In genomic region chr11:69504127-69504526, GRCh38 we compare ENCODE assay signal across 35 cellular contexts. TPM values are rescaled to one million over a fixed set of nuclear protein-coding genes. Genes with fewer than 3 reads are reported as not detected.
"Had no signal": no experiment of that assay in that cellular context is flagged by ENCODE, and none has a peak within 500 bp of the region (broad histone marks: within the 10 kb centered on the region; RNA-seq: fewer than 3 reads in every experiment).

No MANE protein-coding gene starts in this region.

- H3K4me1 ChIP-seq: adrenal gland, body of pancreas, foreskin keratinocyte had no signal

- ATAC-seq: activated CD4-positive, CD25-positive, alpha-beta regulatory T cell treated with anti-CD3 and anti-CD28 coated beads, Interleukin-2, amount 50 U/mL, for 24 hours; activated CD8-positive, alpha-beta T cell treated with anti-CD3 and anti-CD28 coated beads for 36 hours; activated naive CD8-positive, alpha-beta T cell treated with anti-CD3 and anti-CD28 coated beads, Interleukin-2, amount 50 U/mL, for 24 hours; activated T-cell treated with anti-CD3 and anti-CD28 coated beads, Interleukin-2, amount 50 U/mL, for 4 hours; activated T-helper 17 cell treated with anti-CD3 and anti-CD28 coated beads, Interleukin-2, amount 50 U/mL, for 72 hours; body of pancreas; esophagus mucosa; foreskin keratinocyte; gastroesophageal sphincter; T-helper 17 cell had no signal

- H3K4me1 Mint-ChIP-seq: activated B cell treated with CpG ODN at 0.5 μM for 24 hours; activated T-helper 17 cell treated with anti-CD3 and anti-CD28 coated beads, Interleukin-2, amount 50 U/mL, for 72 hours had no signal

- FAIRE-seq: colon had no signal

- H3K36me3 Mint-ChIP-seq: activated naive CD4-positive, alpha-beta T cell treated with anti-CD3 and anti-CD28 coated beads, Interleukin-2, amount 50 U/mL, for 24 hours; activated naive CD8-positive, alpha-beta T cell treated with anti-CD3 and anti-CD28 coated beads for 36 hours had no signal

- H3K27me3 Mint-ChIP-seq: activated naive CD4-positive, alpha-beta T cell treated with anti-CD3 and anti-CD28 coated beads, Interleukin-2, amount 50 U/mL, for 24 hours had no signal

- H3K9me3 Mint-ChIP-seq: activated naive CD8-positive, alpha-beta T cell treated with anti-CD3 and anti-CD28 coated beads, Interleukin-2, amount 50 U/mL, for 24 hours; activated T-cell treated with anti-CD3 and anti-CD28 coated beads, Interleukin-2, amount 50 U/mL, for 4 hours; activated T-helper 17 cell treated with anti-CD3 and anti-CD28 coated beads, Interleukin-2, amount 50 U/mL, for 72 hours; T-helper 2 cell treated with Interferon-gamma antibody and Interleukin-4, amounts not matched to agents 5 μg/mL and 100 μg/mL, for 36 hours had no signal

- H3K4me3 Mint-ChIP-seq: activated B cell treated with CpG ODN at 0.5 μM for 24 hours; activated CD8-positive, alpha-beta T cell treated with anti-CD3 and anti-CD28 coated beads for 36 hours; activated naive CD4-positive, alpha-beta T cell treated with anti-CD3 and anti-CD28 coated beads for 36 hours; activated naive CD4-positive, alpha-beta T cell treated with anti-CD3 and anti-CD28 coated beads, Interleukin-2, amount 50 U/mL, for 24 hours; activated naive CD8-positive, alpha-beta T cell treated with anti-CD3 and anti-CD28 coated beads for 36 hours; activated naive CD8-positive, alpha-beta T cell treated with anti-CD3 and anti-CD28 coated beads, Interleukin-2, amount 50 U/mL, for 24 hours; activated T-cell treated with anti-CD3 and anti-CD28 coated beads, Interleukin-2, amount 50 U/mL, for 4 hours; activated T-helper 17 cell treated with anti-CD3 and anti-CD28 coated beads, Interleukin-2, amount 50 U/mL, for 72 hours; T-helper 17 cell; T-helper 2 cell treated with Interferon-gamma antibody and Interleukin-4, amounts not matched to agents 5 μg/mL and 100 μg/mL, for 36 hours had no signal

- H3K27me3 ChIP-seq: adrenal gland, body of pancreas, gastroesophageal sphincter had no signal

- H3K27ac Mint-ChIP-seq: activated B cell treated with CpG ODN at 0.5 μM for 24 hours; activated CD8-positive, alpha-beta T cell treated with anti-CD3 and anti-CD28 coated beads for 36 hours; activated naive CD4-positive, alpha-beta T cell treated with anti-CD3 and anti-CD28 coated beads for 36 hours; activated naive CD4-positive, alpha-beta T cell treated with anti-CD3 and anti-CD28 coated beads, Interleukin-2, amount 50 U/mL, for 24 hours; activated naive CD8-positive, alpha-beta T cell treated with anti-CD3 and anti-CD28 coated beads for 36 hours; activated naive CD8-positive, alpha-beta T cell treated with anti-CD3 and anti-CD28 coated beads, Interleukin-2, amount 50 U/mL, for 24 hours; activated T-helper 17 cell treated with anti-CD3 and anti-CD28 coated beads, Interleukin-2, amount 50 U/mL, for 72 hours; T-helper 17 cell; T-helper 2 cell treated with Interferon-gamma antibody and Interleukin-4, amounts not matched to agents 5 μg/mL and 100 μg/mL, for 36 hours had no signal

- DNase-seq: activated B cell treated with CpG ODN at 0.5 μM for 24 hours; activated CD4-positive, alpha-beta T cell treated with anti-CD3 and anti-CD28 coated beads for 48 hours; activated CD4-positive, alpha-beta T cell treated with anti-CD3 and anti-CD28 coated beads, Interleukin-2, amount 50 U/mL, for 1 hour; activated CD4-positive, alpha-beta T cell treated with anti-CD3 and anti-CD28 coated beads, Interleukin-2, amount 50 U/mL, for 48 hours; activated CD8-positive, alpha-beta memory T cell treated with anti-CD3 and anti-CD28 coated beads for 24 hours; activated CD8-positive, alpha-beta T cell treated with anti-CD3 and anti-CD28 coated beads for 36 hours; activated effector memory CD4-positive, alpha-beta T cell treated with Interleukin-2 at 50 U/mL for 16 hours; activated naive CD4-positive, alpha-beta T cell treated with anti-CD3 and anti-CD28 coated beads for 36 hours; activated naive CD8-positive, alpha-beta T cell treated with anti-CD3 and anti-CD28 coated beads for 36 hours; activated naive CD8-positive, alpha-beta T cell treated with anti-CD3 and anti-CD28 coated beads, Interleukin-2, amount 50 U/mL, for 24 hours; activated T-cell treated with anti-CD3 and anti-CD28 coated beads, Interleukin-2, amount 50 U/mL, for 4 hours; adrenal gland; amygdala; body of pancreas; central memory CD4-positive, alpha-beta T cell; cortex of kidney; dermis blood vessel endothelial cell; effector CD4-positive, alpha-beta T cell; foreskin keratinocyte; SW 1271; T-helper 1 cell; T-helper 17 cell; T1000; WERI-Rb-1 had no signal

- H3K4me3 ChIP-seq: adrenal gland, body of pancreas, gastroesophageal sphincter had no signal

- H3K27ac ChIP-seq: adrenal gland, body of pancreas, foreskin keratinocyte, gastroesophageal sphincter, WERI-Rb-1 had no signal

- H3K36me3 ChIP-seq: adrenal gland, gastroesophageal sphincter, WERI-Rb-1 had no signal

- H3K9me3 ChIP-seq: adrenal gland, body of pancreas, gastroesophageal sphincter had no signal

RNA-seq across cellular contexts. Expression of gene LINC01488, which starts 22.7 kb away (rescaled TPM):
- total RNA-seq: activated B cell treated with CpG ODN at 0.5 μM for 24 hours; activated CD8-positive, alpha-beta T cell treated with anti-CD3 and anti-CD28 coated beads for 36 hours; activated naive CD4-positive, alpha-beta T cell treated with anti-CD3 and anti-CD28 coated beads for 36 hours; activated naive CD8-positive, alpha-beta T cell treated with anti-CD3 and anti-CD28 coated beads for 36 hours; activated T-cell treated with anti-CD3 and anti-CD28 coated beads, Interleukin-2, amount 50 U/mL, for 4 hours; activated T-helper 17 cell treated with anti-CD3 and anti-CD28 coated beads, Interleukin-2, amount 50 U/mL, for 72 hours; adrenal gland; aorta; body of pancreas; cerebellum; dermis blood vessel endothelial cell; epithelial cell of proximal tubule; esophagus mucosa; foreskin keratinocyte; gastroesophageal sphincter; glomerular endothelial cell; T-helper 17 cell had no signal
- polyA plus RNA-seq: adrenal gland, aorta, foreskin keratinocyte had no signal
